16 cellular contexts compared by ENCODE assay signal in genomic region chr6:158634695-158635426, GRCh38. TPM values are rescaled to one million over a fixed set of nuclear protein-coding genes. Genes with fewer than 3 reads are reported as not detected.
DNase-seq lines count a peak whose midpoint lies in the region; ATAC-seq and TF ChIP-seq lines count a peak whose summit lies in the region.
"Had no signal": no experiment of that assay in that cellular context is flagged by ENCODE, and none has a peak within 500 bp of the region (broad histone marks: within the 10 kb centered on the region; RNA-seq: fewer than 3 reads in every experiment).

No MANE protein-coding gene starts in this region.

- no peak for ATAC-seq in GM23338
- ATAC-seq in activated T-helper 17 cell treated with anti-CD3 and anti-CD28 coated beads, Interleukin-2, amount 50 U/mL, for 72 hours (replicated peaks) = no peak
- peak in 1 of 3 donors; percentile 45 for ATAC-seq in natural killer cell
- no peak for ATAC-seq in HG03280 (IDR thresholded peaks at IDR 0.05; ENCODE audit: unreplicated experiment)

- peaks cover 3% of the 10 kb centered on the region for H3K36me3 ChIP-seq in GM23338 (ENCODE audit: insufficient read depth)

- H3K27ac Mint-ChIP-seq in GM23338 (no peak overlapping the region), natural killer cell (peak overlapping the region; percentile 80 to 91)
- H3K27ac Mint-ChIP-seq in activated T-helper 17 cell treated with anti-CD3 and anti-CD28 coated beads, Interleukin-2, amount 50 U/mL, for 72 hours = peak overlapping the region; percentile 61

- H3K9me3 Mint-ChIP-seq in GM23338 (no peaks in the 10 kb centered on the region), natural killer cell (no peaks in the 10 kb centered on the region)
- no peaks in the 10 kb centered on the region for H3K9me3 Mint-ChIP-seq in activated T-helper 17 cell treated with anti-CD3 and anti-CD28 coated beads, Interleukin-2, amount 50 U/mL, for 72 hours

- no peak overlapping the region for H3K4me3 ChIP-seq in GM23338
- H3K4me3 ChIP-seq: coronary artery had no signal

- H3K36me3 Mint-ChIP-seq in GM23338 (ENCODE audit: low read depth) = peaks cover 49% of the 10 kb centered on the region
- peaks cover 94% of the 10 kb centered on the region for H3K36me3 Mint-ChIP-seq in activated T-helper 17 cell treated with anti-CD3 and anti-CD28 coated beads, Interleukin-2, amount 50 U/mL, for 72 hours (ENCODE audit: low read depth)
- H3K36me3 Mint-ChIP-seq in natural killer cell = peaks cover 20% of the 10 kb centered on the region

- H4K20me1 ChIP-seq in GM23338 (replicated peaks; ENCODE audit: insufficient read depth) = peaks cover 13% of the 10 kb centered on the region

- peaks cover under 1% of the 10 kb centered on the region; the same call in 2 of the 3 replicates for H3K4me1 Mint-ChIP-seq in GM23338
- H3K4me1 Mint-ChIP-seq in activated T-helper 17 cell treated with anti-CD3 and anti-CD28 coated beads, Interleukin-2, amount 50 U/mL, for 72 hours = peaks cover 36% of the 10 kb centered on the region
- H3K4me1 Mint-ChIP-seq in natural killer cell = peaks cover 55 to 61% of the 10 kb centered on the region in 2 donors

- H3K9me2 ChIP-seq in GM23338 (ENCODE audit: insufficient read depth) = no peaks in the 10 kb centered on the region

- no peaks in the 10 kb centered on the region for H3F3A ChIP-seq in GM23338 (replicated peaks; ENCODE audit: low read depth)

- no peak overlapping the region for H3K4me2 ChIP-seq in GM23338

- TF ChIP-seq CTCF in GM23338 (conservative IDR thresholded peaks at IDR 0.05; ENCODE audit: low read depth in 2 of 2) (no peak), natural killer cell (IDR thresholded peaks at IDR 0.05) (no peak)

- no peaks in the 10 kb centered on the region for H3K4me1 ChIP-seq in GM23338 (ENCODE audit: insufficient read depth)

- peaks cover 7% of the 10 kb centered on the region for H3K79me2 ChIP-seq in GM23338 (replicated peaks; ENCODE audit: insufficient read depth)

- H3K27me3 Mint-ChIP-seq in GM23338 (ENCODE audit: insufficient read depth, low read depth, poor library complexity) (peaks cover 12% of the 10 kb centered on the region), natural killer cell (ENCODE audit: low read depth in 2 of 2) (no peaks in the 10 kb centered on the region)
- H3K27me3 Mint-ChIP-seq in activated T-helper 17 cell treated with anti-CD3 and anti-CD28 coated beads, Interleukin-2, amount 50 U/mL, for 72 hours = no peaks in the 10 kb centered on the region

- no peak overlapping the region for H2AFZ ChIP-seq in GM23338

- H3K4me3 Mint-ChIP-seq in GM23338 = no peak overlapping the region
- no peak overlapping the region for H3K4me3 Mint-ChIP-seq in activated T-helper 17 cell treated with anti-CD3 and anti-CD28 coated beads, Interleukin-2, amount 50 U/mL, for 72 hours
- H3K4me3 Mint-ChIP-seq in natural killer cell = no peak overlapping the region

- H3K27me3 ChIP-seq in GM23338 (ENCODE audit: insufficient read depth) = no peaks in the 10 kb centered on the region

- peak; percentile 15 for DNase-seq in NCI-H1436 (lab: John Stamatoyannopoulos, UW)
- DNase-seq in NCI-H1436 treated with DMSO at 0.1 percent for 48 hours (lab: John Stamatoyannopoulos, UW) = no peak
- DNase-seq in GM23338 (ENCODE audit: low spot score) = no peak
- DNase-seq in natural killer cell = no peak
- DNase-seq in NCI-H2196 (lab: John Stamatoyannopoulos, UW; ENCODE audit: unreplicated experiment) = no peak
- DNase-seq in NCI-H2081 treated with DMSO at 0.1 percent for 48 hours (lab: John Stamatoyannopoulos, UW) = no peak
- DNase-seq: anterior cingulate cortex, COR-L47, KBM-7, midbrain, NCI-H1092 treated with DMSO at 0.1 percent for 48 hours, NCI-H345, SIG-M5 had no signal

- intact Hi-C loops in natural killer cell (cut with micrococcal nuclease) = no loop called here

- peak overlapping the region; percentile 51; the same call in 1 of the 2 replicates for H3K27ac ChIP-seq in GM23338 (ENCODE audit: low read depth)
- H3K27ac ChIP-seq: coronary artery had no signal

TF ChIP-seq in GM23338, 12 proteins besides CTCF, POLR2A, EP300 and RAD21 (continues in another document):
- TF ChIP-seq ZNF331 (CRISPR knock-in tag; IDR thresholded peaks at IDR 0.05; ENCODE audit: low read depth) = no peak
- TF ChIP-seq ZNF462 (CRISPR knock-in tag; IDR thresholded peaks at IDR 0.05) = no peak
- no peak for TF ChIP-seq ETS1 (IDR thresholded peaks at IDR 0.05)
- no peak for TF ChIP-seq EZH2phosphoT487 (IDR thresholded peaks at IDR 0.05; ENCODE audit: unreplicated experiment)

RNA-seq across cellular contexts. Expression of gene DYNLT1, which starts 9.7 kb away (rescaled TPM):
- total RNA-seq in GM23338 (2014; rRNA removed; shearing (Covaris generic)) = 60.9 and 71.6 TPM in 2 replicates
- polyA plus RNA-seq in GM23338 (2016; fragmentation: Nextera tagmentation; extraction: Ambion mirVana) = 235 and 241 TPM in 2 replicates
- 10 to 100 TPM; 82.3 to 89.8 TPM for total RNA-seq in activated T-helper 17 cell treated with anti-CD3 and anti-CD28 coated beads, Interleukin-2, amount 50 U/mL, for 72 hours
- 100 to 1,000 TPM in 1 of 3 donors, 10 to 100 TPM in 2; 85.7 to 106 (median 86.8) TPM for total RNA-seq in natural killer cell

RNA-seq across cellular contexts. Expression of gene SYTL3, which starts 15.0 kb away (rescaled TPM):
- 0.07 TPM in 1 of 2 replicates, not detected in the other for total RNA-seq in GM23338 (2014; rRNA removed; shearing (Covaris generic))
- polyA plus RNA-seq in GM23338 (2016; fragmentation: Nextera tagmentation; extraction: Ambion mirVana) = not detected in 2 replicates
- total RNA-seq in activated T-helper 17 cell treated with anti-CD3 and anti-CD28 coated beads, Interleukin-2, amount 50 U/mL, for 72 hours = 100 to 1,000 TPM; 118 to 331 TPM
- total RNA-seq in natural killer cell = 100 to 1,000 TPM in 1 of 3 donors, 10 to 100 TPM in 2; 84.1 to 143 (median 89.0) TPM

Comparison
In these comparisons a context has a peak if more than half of its experiments do, and no peak if none do; other contexts are left out.
1. RNA of gene SYTL3, which starts 15.0 kb away (total RNA-seq): 118 to 331 TPM in activated T-helper 17 cell treated with anti-CD3 and anti-CD28 coated beads, Interleukin-2, amount 50 U/mL, for 72 hours and 84.1 to 143 TPM in natural killer cell; 0.07 TPM in GM23338; every median in the first group is over 10 times any median in the second.